Comparison of ENCODE assay signal across 8 cellular contexts in genomic region chr12:122894173-122895121, GRCh38. TPM values are rescaled to one million over a fixed set of nuclear protein-coding genes. Genes with fewer than 3 reads are reported as not detected.
DNase-seq lines count a peak whose midpoint lies in the region; ATAC-seq, FAIRE-seq and TF ChIP-seq lines count a peak whose summit lies in the region.

No MANE protein-coding gene starts in this region.

- TF ChIP-seq CTCF in astrocyte (IDR thresholded peaks at IDR 0.05; ENCODE audit: insufficient read depth, low read depth, low read length) = no peak
- TF ChIP-seq CTCF in kidney epithelial cell (IDR thresholded peaks at IDR 0.05; ENCODE audit: insufficient read depth, low read length, poor library complexity, severe bottlenecking) = no peak

- peak overlapping the region; percentile 88 for H3K27ac ChIP-seq in astrocyte (ENCODE audit: low read depth, low read length)
- H3K27ac ChIP-seq in stomach smooth muscle (ENCODE audit: low read length) = peak overlapping the region; percentile 70

- H3K4me1 Mint-ChIP-seq in astrocyte (ENCODE audit: low read depth, unreplicated experiment) = peaks cover 38% of the 10 kb centered on the region

- H3K4me1 ChIP-seq in astrocyte (ENCODE audit: insufficient read depth, low read length) = peaks cover 53% of the 10 kb centered on the region
- peaks cover 28% of the 10 kb centered on the region for H3K4me1 ChIP-seq in stomach smooth muscle (ENCODE audit: control insufficient read depth, insufficient read depth, low read length)

- in situ Hi-C loops in ACHN (cut with HindIII; ENCODE audit: low pct_ligation_motif_present, low pct_unique_long_range_greater_than_20kb, low sequenced_read_pairs) = no loop called here

- H3K4me3 Mint-ChIP-seq in astrocyte (ENCODE audit: unreplicated experiment) = peak overlapping the region; percentile 97

- H3K27me3 ChIP-seq in astrocyte (ENCODE audit: insufficient read depth, low read length) (no peaks in the 10 kb centered on the region), kidney epithelial cell (ENCODE audit: control insufficient read depth, insufficient read depth, low read length) (no peaks in the 10 kb centered on the region), stomach smooth muscle (ENCODE audit: control insufficient read depth in 1 of 2, insufficient read depth in 2 of 2, low read length in 2 of 2) (no peaks in the 10 kb centered on the region)

- peak overlapping the region; percentile 98 for H3K9ac ChIP-seq in astrocyte (ENCODE audit: low read length)
- peak overlapping the region; percentile 93 to 95 for H3K9ac ChIP-seq in stomach smooth muscle (ENCODE audit: low read length in 2 of 2)

- no peaks in the 10 kb centered on the region for H3K27me3 Mint-ChIP-seq in astrocyte (ENCODE audit: low read depth, unreplicated experiment)

- no peak for ATAC-seq in GM21529 (IDR thresholded peaks at IDR 0.05; ENCODE audit: unreplicated experiment)

- peaks cover 64% of the 10 kb centered on the region for H3K79me2 ChIP-seq in astrocyte (ENCODE audit: insufficient read depth, low read length)

- peak overlapping the region; percentile 98 for H3K4me2 ChIP-seq in astrocyte (ENCODE audit: low read length)

- H3K36me3 Mint-ChIP-seq in astrocyte (ENCODE audit: low read depth, unreplicated experiment) = no peaks in the 10 kb centered on the region

- peak overlapping the region; percentile 95 for H3K27ac Mint-ChIP-seq in astrocyte (ENCODE audit: unreplicated experiment)

- peaks cover 4% of the 10 kb centered on the region for H3K9me3 Mint-ChIP-seq in astrocyte (ENCODE audit: unreplicated experiment)

- DNase-seq in NK-92 treated with Interleukin-12 subunit alpha and Interleukin-12 subunit beta, amount 100 ng/mL, for 24 hours (lab: John Stamatoyannopoulos, UW) = peak; percentile 20
- DNase-seq in NK-92 (lab: John Stamatoyannopoulos, UW; ENCODE audit: unreplicated experiment) (no peak), astrocyte (ENCODE audit: low read depth) (no peak), kidney epithelial cell (ENCODE audit: low read depth) (no peak), ACHN (no peak)
- DNase-seq in activated effector memory CD4-positive, alpha-beta T cell treated with anti-CD3 and anti-CD28 coated beads, Interleukin-2, amount 50 U/mL, for 16 hours = no peak

- H3K4me3 ChIP-seq in astrocyte (ENCODE audit: insufficient read depth, low read depth, low read length) (peak overlapping the region; percentile 90), kidney epithelial cell (ENCODE audit: low read depth, low read length) (peak overlapping the region; percentile 97), stomach smooth muscle (ENCODE audit: low read length in 2 of 2) (peak overlapping the region; percentile 74 to 90)

- H3K36me3 ChIP-seq in astrocyte (ENCODE audit: insufficient read depth, low read length) (no peaks in the 10 kb centered on the region), kidney epithelial cell (ENCODE audit: control insufficient read depth, insufficient read depth, low read length) (no peaks in the 10 kb centered on the region), stomach smooth muscle (ENCODE audit: control insufficient read depth in 2 of 2, insufficient read depth in 2 of 2, low read length in 2 of 2) (no peaks in the 10 kb centered on the region)

- no peak overlapping the region for H2AFZ ChIP-seq in astrocyte (ENCODE audit: low read depth, low read length)

- no peak for FAIRE-seq in astrocyte (lab: Jason Lieb, UNC)

- H4K20me1 ChIP-seq in astrocyte (ENCODE audit: insufficient read depth, low read length) = peaks cover 34% of the 10 kb centered on the region

- H3K9me3 ChIP-seq in astrocyte (ENCODE audit: insufficient read depth, low read depth, low read length) (no peaks in the 10 kb centered on the region), stomach smooth muscle (ENCODE audit: control insufficient read depth in 2 of 2, low read length in 2 of 2) (no peaks in the 10 kb centered on the region)

RNA-seq across cellular contexts. Expression of gene VPS37B, which starts 1.5 kb away (rescaled TPM):
- total RNA-seq in astrocyte = 27.1 and 31.4 TPM in 2 replicates
- 81.5 and 83.9 TPM in 2 replicates for total RNA-seq in kidney epithelial cell

RNA-seq across cellular contexts. Expression of gene HIP1R, which starts 59.2 kb away (rescaled TPM):
- 21.3 and 22.2 TPM in 2 replicates for total RNA-seq in astrocyte
- 86.5 and 108 TPM in 2 replicates for total RNA-seq in kidney epithelial cell
